Comparison of ENCODE assay signal across 9 cellular contexts in the genomic region with DNA sequence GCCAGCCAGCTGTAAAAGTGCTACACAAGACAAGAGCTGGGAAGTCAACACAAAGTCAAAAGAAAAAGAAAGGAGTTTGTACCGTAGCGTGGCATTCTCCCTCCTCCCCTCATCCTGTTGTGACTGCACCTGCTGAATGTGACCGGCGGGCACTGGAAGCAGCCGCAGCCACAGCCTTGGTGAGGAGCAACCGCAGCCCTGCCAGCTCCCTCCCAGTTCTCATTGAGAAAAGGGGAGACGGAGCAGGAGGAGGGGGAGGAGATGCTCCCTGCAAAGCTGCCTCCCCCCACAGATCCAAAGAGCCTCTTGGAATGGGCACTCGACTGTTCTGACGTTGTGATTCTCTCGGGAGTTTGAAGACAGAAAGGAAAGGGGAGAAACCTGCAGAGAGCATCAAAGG.
DNase-seq lines count a peak whose midpoint lies in the region; ATAC-seq, FAIRE-seq and TF ChIP-seq lines count a peak whose summit lies in the region.
"Had no signal": no experiment of that assay in that cellular context is flagged by ENCODE, and none has a peak within 500 bp of the region (broad histone marks: within the 10 kb centered on the region; RNA-seq: fewer than 3 reads in every experiment).

No MANE protein-coding gene starts in this region.

- H3K9me3 ChIP-seq in A549 (no peaks in the 10 kb centered on the region), body of pancreas (no peaks in the 10 kb centered on the region), WERI-Rb-1 (ENCODE audit: severe bottlenecking) (no peaks in the 10 kb centered on the region)

- H3K4me3 ChIP-seq in A549 (peak overlapping the region; percentile 42), body of pancreas (no peak overlapping the region), WERI-Rb-1 (ENCODE audit: low read depth, low read length) (no peak overlapping the region)

- ATAC-seq in A549 (peak; percentile 83 to 86), HG02642 (IDR thresholded peaks at IDR 0.05; ENCODE audit: poor library complexity, unreplicated experiment) (peak; percentile 55), body of pancreas (peak; percentile 72), HG02852 (IDR thresholded peaks at IDR 0.05; ENCODE audit: unreplicated experiment) (no peak), HG03469 (IDR thresholded peaks at IDR 0.05; ENCODE audit: unreplicated experiment) (no peak)

- POLR2A ChIA-PET in A549 (lab: Yijun Ruan, JAX): no interaction called here

- no peak for TF ChIP-seq RAD21 in A549 (conservative IDR thresholded peaks at IDR 0.05 in 1 of 2, IDR thresholded peaks at IDR 0.05 in 1 of 2)

- TF ChIP-seq POLR2A in A549 (IDR thresholded peaks at IDR 0.05; ENCODE audit: low read length) (no peak), body of pancreas (IDR thresholded peaks at IDR 0.05) (peak in 1 of 3 donors; percentile 47)

- CTCF ChIA-PET in A549 (lab: Yijun Ruan, JAX): interaction anchor here (0.6 kb wide), 1 partner anchor 41 kb away, joined by 3 read pairs; no protein-coding TSS in a partner anchor

- H3K27ac ChIP-seq in A549: peak overlapping the region; percentile 87 to 88
- peak overlapping the region; percentile 73 to 88 (median 78) for H3K27ac ChIP-seq in body of pancreas
- H3K27ac ChIP-seq in WERI-Rb-1: no peak overlapping the region

- no peaks in the 10 kb centered on the region for H3K27me3 ChIP-seq in body of pancreas
- no peaks in the 10 kb centered on the region for H3K27me3 ChIP-seq in WERI-Rb-1 (ENCODE audit: insufficient read depth, low read depth, severe bottlenecking)

- peak overlapping the region; percentile 87 for H3K4me2 ChIP-seq in A549

- TF ChIP-seq CTCF in A549 (IDR thresholded peaks at IDR 0.05) (no peak), body of pancreas (IDR thresholded peaks at IDR 0.05) (peak in 2 of 7 experiments; percentile 8 to 9), WERI-Rb-1 (IDR thresholded peaks at IDR 0.05; ENCODE audit: low read depth, low read length) (no peak)

- intact Hi-C loops in body of pancreas (cut with DNase I): no loop called here

- FAIRE-seq in A549 (lab: Jason Lieb, UNC): no peak
- FAIRE-seq: D721Med had no signal

- DNase-seq in A549 (ENCODE audit: low read depth in 1 of 2, low spot score in 1 of 2): peak in 1 of 2 experiments; percentile 18
- peak; percentile 49 to 72 (median 55) for DNase-seq in body of pancreas
- DNase-seq in mucosa of gallbladder (ENCODE audit: low spot score): peak; percentile 37
- DNase-seq in WERI-Rb-1: no peak
- no peak for DNase-seq in NCI-H226

- H3K36me3 ChIP-seq in body of pancreas (replicated peaks in 1 of 2; ENCODE audit: insufficient read depth in 1 of 2, low read depth in 2 of 2) (no peaks in the 10 kb centered on the region), WERI-Rb-1 (no peaks in the 10 kb centered on the region)

- TF ChIP-seq EP300 in A549 (IDR thresholded peaks at IDR 0.05): no peak

- 4% methylated on average over 9 of the region's 10 CpGs for WGBS in A549 (ENCODE audit: missing lambda C conversion rate)
- 2 to 3% methylated on average over 10 of the region's 10 CpGs for WGBS in body of pancreas, 2 donors

- H3K4me1 ChIP-seq in A549: peaks cover 38% of the 10 kb centered on the region
- peaks cover 70% of the 10 kb centered on the region for H3K4me1 ChIP-seq in body of pancreas

TF ChIP-seq in A549, 52 proteins besides CTCF, POLR2A, EP300 and RAD21:
- no peak for TF ChIP-seq NFE2L2 (conservative IDR thresholded peaks at IDR 0.05; ENCODE audit: low read length)
- TF ChIP-seq NPAS2 (CRISPR knock-in tag; IDR thresholded peaks at IDR 0.05; ENCODE audit: borderline replicate concordance): no peak
- TF ChIP-seq PHF8 (IDR thresholded peaks at IDR 0.05; ENCODE audit: borderline replicate concordance, low read depth): no peak
- TF ChIP-seq EHMT2 (IDR thresholded peaks at IDR 0.05; ENCODE audit: low read depth): no peak
- no peak for TF ChIP-seq ZFP36 (IDR thresholded peaks at IDR 0.05; ENCODE audit: borderline replicate concordance, partially characterized antibody)
- TF ChIP-seq HEYL (CRISPR knock-in tag; IDR thresholded peaks at IDR 0.05): no peak
- TF ChIP-seq MYC (IDR thresholded peaks at IDR 0.05; ENCODE audit: borderline replicate concordance, low read length): no peak
- TF ChIP-seq MAFK (IDR thresholded peaks at IDR 0.05; ENCODE audit: partially characterized antibody): no peak
- TF ChIP-seq RNF2 (IDR thresholded peaks at IDR 0.05; ENCODE audit: borderline replicate concordance, low read depth): no peak
- no peak for TF ChIP-seq JUN (IDR thresholded peaks at IDR 0.05)

Comparison
In these comparisons a context has a peak if more than half of its experiments do, and no peak if none do; other contexts are left out.
1. ATAC-seq: peak in A549 (2 of 2), HG02642 (single experiment) and body of pancreas (single experiment); none in HG02852 (single experiment) and HG03469 (single experiment).
2. DNase-seq: peak in body of pancreas (4 of 4) and mucosa of gallbladder (single experiment); none in WERI-Rb-1 (single experiment) and NCI-H226 (single experiment).